Comparison of ENCODE assay signal across 25 cellular contexts in the genomic region with DNA sequence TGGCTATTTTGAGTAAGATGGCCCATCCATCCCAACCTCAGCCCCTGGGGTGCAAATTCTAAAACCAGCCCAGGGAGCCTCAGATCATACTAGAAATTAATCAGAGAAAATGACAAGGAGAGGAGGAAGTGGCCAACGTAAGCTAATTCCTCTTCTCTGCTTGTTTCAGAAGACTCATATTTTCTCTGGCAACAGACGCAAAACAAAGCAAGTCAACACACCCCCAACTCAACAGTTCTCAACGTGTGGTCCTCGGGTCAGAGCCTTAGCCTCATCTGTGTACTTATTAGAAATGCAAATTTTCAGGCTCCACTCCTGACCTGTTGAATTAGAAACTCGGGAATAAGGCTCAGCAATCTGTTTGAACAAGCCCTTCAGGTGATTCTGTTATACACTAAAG.
DNase-seq lines count a peak whose midpoint lies in the region; ATAC-seq and TF ChIP-seq lines count a peak whose summit lies in the region.
"Had no signal": no experiment of that assay in that cellular context is flagged by ENCODE, and none has a peak within 500 bp of the region (broad histone marks: within the 10 kb centered on the region; RNA-seq: fewer than 3 reads in every experiment).

No MANE protein-coding gene starts in this region.

- in situ Hi-C loops in brain microvascular endothelial cell (cut with HindIII; ENCODE audit: low pct_ligation_motif_present, low sequenced_read_pairs): no loop called here

- H3K27me3 ChIP-seq in stomach smooth muscle (ENCODE audit: control insufficient read depth in 1 of 2, insufficient read depth in 2 of 2, low read length in 2 of 2) (no peaks in the 10 kb centered on the region), brain microvascular endothelial cell (replicated peaks) (no peaks in the 10 kb centered on the region)
- H3K27me3 ChIP-seq: pancreas had no signal

- intact Hi-C loops in posterior vena cava (cut with DNase I): no loop called here

- peaks cover 5% of the 10 kb centered on the region for H3K4me1 ChIP-seq in stomach smooth muscle (ENCODE audit: control insufficient read depth, insufficient read depth, low read length)
- H3K4me1 ChIP-seq: pancreas had no signal

- H3K9ac ChIP-seq in stomach smooth muscle (ENCODE audit: low read length in 2 of 2): no peak overlapping the region

- H3K36me3 Mint-ChIP-seq in activated CD4-positive, alpha-beta T cell treated with anti-CD3 and anti-CD28 coated beads, Interleukin-2, amount 10 ng/mL, durations not matched to agents 7 days and 5 days (ENCODE audit: low read depth): peaks cover 5% of the 10 kb centered on the region
- H3K36me3 Mint-ChIP-seq: stimulated activated effector memory CD8-positive, alpha-beta T cell treated with anti-CD3 and anti-CD28 coated beads, Interleukin-12 subunit alpha, Interleukin-12 subunit beta, amount 100 ng/mL, for 72 hours had no signal

- CTCF ChIA-PET in activated CD4-positive, alpha-beta T cell treated with anti-CD3 and anti-CD28 coated beads, Interleukin-2, amount 10 ng/mL, durations not matched to agents 7 days and 5 days (lab: Charles Lee): no interaction called here

- no peaks in the 10 kb centered on the region for H3K9me3 ChIP-seq in stomach smooth muscle (ENCODE audit: control insufficient read depth in 2 of 2, low read length in 2 of 2)
- H3K9me3 ChIP-seq: pancreas had no signal

- H3K9me3 Mint-ChIP-seq in activated CD4-positive, alpha-beta T cell treated with anti-CD3 and anti-CD28 coated beads, Interleukin-2, amount 10 ng/mL, durations not matched to agents 7 days and 5 days: peaks cover 18% of the 10 kb centered on the region

- H3K27ac Mint-ChIP-seq in activated CD4-positive, alpha-beta T cell treated with anti-CD3 and anti-CD28 coated beads, Interleukin-2, amount 10 ng/mL, durations not matched to agents 7 days and 5 days: peak overlapping the region; percentile 58
- H3K27ac Mint-ChIP-seq: activated CD4-positive, alpha-beta T cell treated with anti-CD3 and anti-CD28 coated beads, Interleukin-2, amount 10 ng/mL, durations not matched to agents 24 days and 14 days; stimulated activated effector memory CD8-positive, alpha-beta T cell treated with anti-CD3 and anti-CD28 coated beads, Interleukin-12 subunit alpha, Interleukin-12 subunit beta, amount 100 ng/mL, for 72 hours had no signal

- no peaks in the 10 kb centered on the region for H3K27me3 Mint-ChIP-seq in activated CD4-positive, alpha-beta T cell treated with anti-CD3 and anti-CD28 coated beads, Interleukin-2, amount 10 ng/mL, durations not matched to agents 7 days and 5 days
- H3K27me3 Mint-ChIP-seq: activated CD4-positive, alpha-beta T cell treated with anti-CD3 and anti-CD28 coated beads, Interleukin-2, amount 10 ng/mL, durations not matched to agents 24 days and 14 days had no signal

- TF ChIP-seq CTCF in coronary artery (IDR thresholded peaks at IDR 0.05) (no peak), brain microvascular endothelial cell (IDR thresholded peaks at IDR 0.05; ENCODE audit: low read depth, low read length, missing control alignments) (no peak)

- H3K4me3 ChIP-seq in coronary artery (peak overlapping the region; percentile 42), stomach smooth muscle (ENCODE audit: low read length in 2 of 2) (peak overlapping the region in 1 of 2 donors; percentile 29), brain microvascular endothelial cell (ENCODE audit: low read depth, low read length) (no peak overlapping the region)
- H3K4me3 ChIP-seq: pancreas, PC-9 had no signal

- H3K27ac ChIP-seq in coronary artery (no peak overlapping the region), stomach smooth muscle (ENCODE audit: low read length) (peak overlapping the region; percentile 49), brain microvascular endothelial cell (no peak overlapping the region)
- H3K27ac ChIP-seq: 22Rv1, pancreas, PC-9 had no signal

- DNase-seq in activated CD4-positive, alpha-beta T cell treated with anti-CD3 and anti-CD28 coated beads, Interleukin-2, amount 10 ng/mL, durations not matched to agents 7 days and 5 days: no peak
- no peak for DNase-seq in activated CD4-positive, alpha-beta T cell treated with anti-CD3 and anti-CD28 coated beads for 4 hours
- DNase-seq in NCI-H526 (lab: John Stamatoyannopoulos, UW) (peak; percentile 28 to 36), coronary artery (ENCODE audit: low spot score) (no peak), brain microvascular endothelial cell (no peak), posterior vena cava (ENCODE audit: low spot score) (no peak)
- DNase-seq: activated CD4-positive, alpha-beta T cell treated with anti-CD3 and anti-CD28 coated beads, Interleukin-2, amount 10 ng/mL, durations not matched to agents 24 days and 14 days; activated effector memory CD4-positive, alpha-beta T cell treated with Interleukin-2 at 50 U/mL for 16 hours; amygdala; effector CD4-positive, alpha-beta T cell; erythroblast; foreskin melanocyte; mammary epithelial cell; NCI-H146; NCI-H2171; NCI-H69; pancreas; PC-9; SIG-M5; T-helper 1 cell; trophoblast cell had no signal

- H3K4me3 Mint-ChIP-seq in activated CD4-positive, alpha-beta T cell treated with anti-CD3 and anti-CD28 coated beads, Interleukin-2, amount 10 ng/mL, durations not matched to agents 7 days and 5 days: no peak overlapping the region
- H3K4me3 Mint-ChIP-seq: activated CD4-positive, alpha-beta T cell treated with anti-CD3 and anti-CD28 coated beads, Interleukin-2, amount 10 ng/mL, durations not matched to agents 24 days and 14 days; stimulated activated effector memory CD8-positive, alpha-beta T cell treated with anti-CD3 and anti-CD28 coated beads, Interleukin-12 subunit alpha, Interleukin-12 subunit beta, amount 100 ng/mL, for 72 hours had no signal

- no peak for ATAC-seq in GM21423 (IDR thresholded peaks at IDR 0.05; ENCODE audit: unreplicated experiment)
- ATAC-seq: pancreas; stimulated activated effector memory CD8-positive, alpha-beta T cell treated with anti-CD3 and anti-CD28 coated beads, Interleukin-12 subunit alpha, Interleukin-12 subunit beta, amount 100 ng/mL, for 72 hours had no signal

- no peaks in the 10 kb centered on the region for H3K36me3 ChIP-seq in stomach smooth muscle (ENCODE audit: control insufficient read depth in 2 of 2, insufficient read depth in 2 of 2, low read length in 2 of 2)
- H3K36me3 ChIP-seq in brain microvascular endothelial cell (replicated peaks): no peaks in the 10 kb centered on the region
- H3K36me3 ChIP-seq: pancreas had no signal

- H3K4me1 Mint-ChIP-seq in activated CD4-positive, alpha-beta T cell treated with anti-CD3 and anti-CD28 coated beads, Interleukin-2, amount 10 ng/mL, durations not matched to agents 7 days and 5 days: peaks cover 16% of the 10 kb centered on the region
- H3K4me1 Mint-ChIP-seq: activated CD4-positive, alpha-beta T cell treated with anti-CD3 and anti-CD28 coated beads, Interleukin-2, amount 10 ng/mL, durations not matched to agents 24 days and 14 days; stimulated activated effector memory CD8-positive, alpha-beta T cell treated with anti-CD3 and anti-CD28 coated beads, Interleukin-12 subunit alpha, Interleukin-12 subunit beta, amount 100 ng/mL, for 72 hours had no signal

- POLR2A ChIA-PET in activated CD4-positive, alpha-beta T cell treated with anti-CD3 and anti-CD28 coated beads, Interleukin-2, amount 10 ng/mL, durations not matched to agents 7 days and 5 days (lab: Charles Lee): no interaction called here

Comparison
In these comparisons a context has a peak if more than half of its experiments do, and no peak if none do; other contexts are left out.
1. DNase-seq: peak in NCI-H526 (2 of 2); none in activated CD4-positive, alpha-beta T cell treated with anti-CD3 and anti-CD28 coated beads, Interleukin-2, amount 10 ng/mL, durations not matched to agents 7 days and 5 days (single experiment), activated CD4-positive, alpha-beta T cell treated with anti-CD3 and anti-CD28 coated beads for 4 hours (0 of 2), coronary artery (single experiment), brain microvascular endothelial cell (single experiment) and posterior vena cava (single experiment).